1 cellular context compared by ENCODE assay signal in the genomic region with DNA sequence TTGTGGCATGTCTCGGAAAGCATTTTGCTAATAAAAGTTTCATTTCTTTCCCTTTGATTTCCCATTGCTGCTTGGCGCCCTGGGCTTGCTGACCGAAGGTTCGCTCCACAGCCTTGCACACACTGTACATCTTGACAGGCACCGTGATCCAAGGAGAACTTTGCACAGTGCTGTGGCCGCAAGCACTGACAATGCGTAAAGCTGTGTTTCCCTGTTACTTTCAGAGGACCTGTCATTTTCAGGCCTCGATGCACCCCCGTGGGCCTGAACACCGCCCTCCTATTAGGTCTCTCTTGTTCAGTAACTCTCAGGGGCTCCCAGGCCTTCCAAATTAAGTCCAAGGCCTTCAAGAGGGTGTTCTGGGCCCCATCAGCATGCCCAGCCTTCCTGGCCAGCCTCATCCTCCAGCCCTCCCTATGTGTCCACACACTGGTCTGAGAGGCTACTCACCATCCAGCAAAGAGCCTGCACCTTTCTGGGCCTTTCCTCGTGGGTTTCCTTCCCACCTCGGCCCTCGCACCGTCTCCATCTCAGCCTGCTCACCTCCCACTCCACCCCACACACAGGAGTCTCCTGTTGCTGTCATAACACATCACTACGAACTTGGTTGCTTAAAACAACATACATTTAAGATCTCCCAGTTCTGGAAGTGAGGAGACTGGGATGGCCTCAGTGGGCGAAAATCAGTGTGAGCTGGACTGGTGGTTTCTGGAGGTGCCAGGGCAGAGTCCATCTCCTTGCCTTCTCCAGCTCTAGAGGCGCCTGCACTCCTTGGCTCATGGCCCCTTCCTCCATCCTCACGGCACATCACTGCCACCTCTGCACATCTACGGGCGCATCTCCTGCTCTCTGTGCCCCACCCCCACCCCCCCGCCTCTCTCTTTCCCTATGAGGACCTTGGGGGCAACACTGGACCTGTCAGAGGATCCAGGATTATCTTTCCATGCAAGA.
TF ChIP-seq lines count a peak whose summit lies in the region.

No MANE protein-coding gene starts in this region.

TF ChIP-seq in H1, 55 proteins besides CTCF, POLR2A, EP300 and RAD21 (continued from another document):
- TF ChIP-seq TEAD4 (IDR thresholded peaks at IDR 0.05; ENCODE audit: low read depth, low read length) = no peak
- TF ChIP-seq, protein P1, sequence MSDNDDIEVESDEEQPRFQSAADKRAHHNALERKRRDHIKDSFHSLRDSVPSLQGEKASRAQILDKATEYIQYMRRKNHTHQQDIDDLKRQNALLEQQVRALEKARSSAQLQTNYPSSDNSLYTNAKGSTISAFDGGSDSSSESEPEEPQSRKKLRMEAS (IDR thresholded peaks at IDR 0.05) = no peak
- no peak for TF ChIP-seq PHF8 (conservative IDR thresholded peaks at IDR 0.05; ENCODE audit: low read depth, low read length)
- TF ChIP-seq EZH2 (IDR thresholded peaks at IDR 0.05; ENCODE audit: low read depth, low read length, severe bottlenecking) = no peak
- no peak for TF ChIP-seq TBP (IDR thresholded peaks at IDR 0.05; ENCODE audit: low read depth, low read length)
- no peak for TF ChIP-seq POLR2AphosphoS5 (IDR thresholded peaks at IDR 0.05; ENCODE audit: low read depth, low read length)
- TF ChIP-seq GABPA (IDR thresholded peaks at IDR 0.05; ENCODE audit: borderline replicate concordance, insufficient read depth, low read length) = no peak
- TF ChIP-seq YY1 (IDR thresholded peaks at IDR 0.05; ENCODE audit: low read depth, low read length) = no peak
- TF ChIP-seq CREB1 (IDR thresholded peaks at IDR 0.05) = no peak
- no peak for TF ChIP-seq SUZ12 (IDR thresholded peaks at IDR 0.05; ENCODE audit: low read length)
- no peak for TF ChIP-seq KDM5A (IDR thresholded peaks at IDR 0.05; ENCODE audit: low read length)
- no peak for TF ChIP-seq MAFK (IDR thresholded peaks at IDR 0.05; ENCODE audit: low read depth, low read length)
- TF ChIP-seq SRF (IDR thresholded peaks at IDR 0.05; ENCODE audit: low read depth, low read length) = no peak
- TF ChIP-seq, protein P2, sequence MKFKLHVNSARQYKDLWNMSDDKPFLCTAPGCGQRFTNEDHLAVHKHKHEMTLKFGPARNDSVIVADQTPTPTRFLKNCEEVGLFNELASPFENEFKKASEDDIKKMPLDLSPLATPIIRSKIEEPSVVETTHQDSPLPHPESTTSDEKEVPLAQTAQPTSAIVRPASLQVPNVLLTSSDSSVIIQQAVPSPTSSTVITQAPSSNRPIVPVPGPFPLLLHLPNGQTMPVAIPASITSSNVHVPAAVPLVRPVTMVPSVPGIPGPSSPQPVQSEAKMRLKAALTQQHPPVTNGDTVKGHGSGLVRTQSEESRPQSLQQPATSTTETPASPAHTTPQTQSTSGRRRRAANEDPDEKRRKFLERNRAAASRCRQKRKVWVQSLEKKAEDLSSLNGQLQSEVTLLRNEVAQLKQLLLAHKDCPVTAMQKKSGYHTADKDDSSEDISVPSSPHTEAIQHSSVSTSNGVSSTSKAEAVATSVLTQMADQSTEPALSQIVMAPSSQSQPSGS (IDR thresholded peaks at IDR 0.05; ENCODE audit: low read length) = no peak
- TF ChIP-seq, protein P3, sequence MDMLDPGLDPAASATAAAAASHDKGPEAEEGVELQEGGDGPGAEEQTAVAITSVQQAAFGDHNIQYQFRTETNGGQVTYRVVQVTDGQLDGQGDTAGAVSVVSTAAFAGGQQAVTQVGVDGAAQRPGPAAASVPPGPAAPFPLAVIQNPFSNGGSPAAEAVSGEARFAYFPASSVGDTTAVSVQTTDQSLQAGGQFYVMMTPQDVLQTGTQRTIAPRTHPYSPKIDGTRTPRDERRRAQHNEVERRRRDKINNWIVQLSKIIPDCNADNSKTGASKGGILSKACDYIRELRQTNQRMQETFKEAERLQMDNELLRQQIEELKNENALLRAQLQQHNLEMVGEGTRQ (IDR thresholded peaks at IDR 0.05; ENCODE audit: low read length) = no peak
- TF ChIP-seq BACH1 (IDR thresholded peaks at IDR 0.05; ENCODE audit: low read length) = no peak
